Comparison of ENCODE assay signal across 8 cellular contexts in genomic region chr5:167723254-167723871, GRCh38.
DNase-seq lines count a peak whose midpoint lies in the region; ATAC-seq and TF ChIP-seq lines count a peak whose summit lies in the region.

No MANE protein-coding gene starts in this region.

- no peak overlapping the region for H3K27ac ChIP-seq in liver (ENCODE audit: low read depth in 1 of 2, low read length in 2 of 2)

- no peak overlapping the region for H3K9ac ChIP-seq in liver (ENCODE audit: low read depth in 1 of 2, low read length in 2 of 2)

- TF ChIP-seq CTCF in liver (IDR thresholded peaks at IDR 0.05; ENCODE audit: low read depth, low read length, missing input control), result peak; percentile 85

- no peaks in the 10 kb centered on the region for H3K27me3 ChIP-seq in liver (ENCODE audit: control insufficient read depth in 4 of 4, insufficient read depth in 4 of 4, low read length in 3 of 4)

- H3K36me3 ChIP-seq in liver (ENCODE audit: control insufficient read depth in 4 of 4, insufficient read depth in 3 of 4, low read depth in 1 of 4, low read length in 3 of 4), result no peaks in the 10 kb centered on the region

- no peaks in the 10 kb centered on the region for H3K9me3 ChIP-seq in liver (ENCODE audit: control insufficient read depth in 4 of 4, low read length in 3 of 4)

- ATAC-seq in HG03159 (IDR thresholded peaks at IDR 0.05; ENCODE audit: unreplicated experiment), result peak; percentile 98

- WGBS in liver, result 15% methylated on average over 9 of the region's 9 CpGs

- no peaks in the 10 kb centered on the region for H3K4me1 ChIP-seq in liver (ENCODE audit: control insufficient read depth in 4 of 4, insufficient read depth in 4 of 4, low read length in 3 of 4)

- peak; percentile 81 to 89 for TF ChIP-seq RAD21 in liver (IDR thresholded peaks at IDR 0.05)

- DNase-seq in CD1c-positive myeloid dendritic cell (ENCODE audit: extremely low spot score), result peak; percentile 81
- peak; percentile 49 for DNase-seq in GM19238 (ENCODE audit: insufficient read length, low spot score)
- DNase-seq in NCI-H2227 treated with DMSO at 0.1 percent for 48 hours (lab: John Stamatoyannopoulos, UW), result peak; percentile 53
- peak; percentile 26 to 61 for DNase-seq in activated CD4-positive, alpha-beta T cell treated with anti-CD3 and anti-CD28 coated beads for 4 hours
- DNase-seq in dedifferentiated amniotic fluid mesenchymal stem cell (ENCODE audit: extremely low spot score), result peak; percentile 81
- DNase-seq in stimulated activated CD4-positive, alpha-beta T cell treated with anti-CD3 and anti-CD28 coated beads, TNF-alpha, amount 100 ng/mL, for 24 hours (ENCODE audit: low read depth in 3 of 3), result peak; percentile 7 to 49 (median 25)

- H3K4me3 ChIP-seq in liver (ENCODE audit: low read depth in 1 of 3, low read length in 3 of 3), result no peak overlapping the region

TF ChIP-seq in liver, 16 proteins besides CTCF, POLR2A, EP300 and RAD21:
- peak; percentile 76 for TF ChIP-seq YY1 (IDR thresholded peaks at IDR 0.05)
- TF ChIP-seq JUND (IDR thresholded peaks at IDR 0.05), result no peak
TF ChIP-seq in liver: peak in this region for 1.

Comparison
In these comparisons a context has a peak if more than half of its experiments do, and no peak if none do; other contexts are left out.
1. DNase-seq: peak in every context shown above with its lines; median percentile 81 in CD1c-positive myeloid dendritic cell; 81 in dedifferentiated amniotic fluid mesenchymal stem cell; 53 in NCI-H2227 treated with DMSO at 0.1 percent for 48 hours; 49 in GM19238; 44 in activated CD4-positive, alpha-beta T cell treated with anti-CD3 and anti-CD28 coated beads for 4 hours; 25 in stimulated activated CD4-positive, alpha-beta T cell treated with anti-CD3 and anti-CD28 coated beads, TNF-alpha, amount 100 ng/mL, for 24 hours.